In the genomic region with DNA sequence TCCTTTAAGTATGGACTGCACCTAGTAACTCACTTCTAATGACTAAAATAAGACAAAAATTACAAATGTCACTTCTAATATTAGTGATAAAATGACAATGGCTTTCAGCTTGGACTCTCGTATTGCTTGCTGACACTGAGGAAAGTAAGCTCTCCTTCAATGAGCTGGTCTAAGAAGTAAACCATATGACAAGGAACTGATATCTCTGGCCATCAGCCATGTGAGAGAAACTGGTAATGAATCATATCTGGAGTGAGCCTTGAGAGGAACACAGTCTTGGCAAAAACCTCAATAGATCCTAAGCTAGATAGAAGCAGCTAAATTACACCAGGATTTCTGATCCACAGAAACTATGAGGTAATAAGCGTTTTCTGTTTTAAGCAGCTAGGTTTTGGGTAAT, we compare ENCODE assay signal across 2 cellular contexts.
TF ChIP-seq lines count a peak whose summit lies in the region.

No MANE protein-coding gene starts in this region.

TF ChIP-seq in GM12878, 131 proteins besides CTCF, POLR2A, EP300 and RAD21:
- no peak for TF ChIP-seq ZNF274 (IDR thresholded peaks at IDR 0.05; ENCODE audit: insufficient read depth, insufficient read length)
- no peak for TF ChIP-seq RAD51 (IDR thresholded peaks at IDR 0.05)
- no peak for TF ChIP-seq IRF4 (IDR thresholded peaks at IDR 0.05; ENCODE audit: low read depth, low read length)
- no peak for TF ChIP-seq SRF (IDR thresholded peaks at IDR 0.05; ENCODE audit: low read depth in 2 of 2, low read length in 2 of 2)
- TF ChIP-seq YBX1 (IDR thresholded peaks at IDR 0.05) = no peak
- no peak for TF ChIP-seq CHD1 (IDR thresholded peaks at IDR 0.05; ENCODE audit: low read depth, low read length)
- no peak for TF ChIP-seq SMARCA5 (IDR thresholded peaks at IDR 0.05)
- no peak for TF ChIP-seq TBL1XR1 (IDR thresholded peaks at IDR 0.05; ENCODE audit: low read depth, low read length)
- TF ChIP-seq PAX5 (IDR thresholded peaks at IDR 0.05; ENCODE audit: borderline replicate concordance, low read depth, low read length) = no peak
- no peak for TF ChIP-seq ZNF622 (IDR thresholded peaks at IDR 0.05)
- no peak for TF ChIP-seq FOXM1 (IDR thresholded peaks at IDR 0.05; ENCODE audit: low read depth, low read length)
- TF ChIP-seq, protein P1, sequence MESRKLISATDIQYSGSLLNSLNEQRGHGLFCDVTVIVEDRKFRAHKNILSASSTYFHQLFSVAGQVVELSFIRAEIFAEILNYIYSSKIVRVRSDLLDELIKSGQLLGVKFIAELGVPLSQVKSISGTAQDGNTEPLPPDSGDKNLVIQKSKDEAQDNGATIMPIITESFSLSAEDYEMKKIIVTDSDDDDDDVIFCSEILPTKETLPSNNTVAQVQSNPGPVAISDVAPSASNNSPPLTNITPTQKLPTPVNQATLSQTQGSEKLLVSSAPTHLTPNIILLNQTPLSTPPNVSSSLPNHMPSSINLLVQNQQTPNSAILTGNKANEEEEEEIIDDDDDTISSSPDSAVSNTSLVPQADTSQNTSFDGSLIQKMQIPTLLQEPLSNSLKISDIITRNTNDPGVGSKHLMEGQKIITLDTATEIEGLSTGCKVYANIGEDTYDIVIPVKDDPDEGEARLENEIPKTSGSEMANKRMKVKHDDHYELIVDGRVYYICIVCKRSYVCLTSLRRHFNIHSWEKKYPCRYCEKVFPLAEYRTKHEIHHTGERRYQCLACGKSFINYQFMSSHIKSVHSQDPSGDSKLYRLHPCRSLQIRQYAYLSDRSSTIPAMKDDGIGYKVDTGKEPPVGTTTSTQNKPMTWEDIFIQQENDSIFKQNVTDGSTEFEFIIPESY (IDR thresholded peaks at IDR 0.05) = no peak
- no peak for TF ChIP-seq RBBP5 (conservative IDR thresholded peaks at IDR 0.05)
- TF ChIP-seq, protein P2, sequence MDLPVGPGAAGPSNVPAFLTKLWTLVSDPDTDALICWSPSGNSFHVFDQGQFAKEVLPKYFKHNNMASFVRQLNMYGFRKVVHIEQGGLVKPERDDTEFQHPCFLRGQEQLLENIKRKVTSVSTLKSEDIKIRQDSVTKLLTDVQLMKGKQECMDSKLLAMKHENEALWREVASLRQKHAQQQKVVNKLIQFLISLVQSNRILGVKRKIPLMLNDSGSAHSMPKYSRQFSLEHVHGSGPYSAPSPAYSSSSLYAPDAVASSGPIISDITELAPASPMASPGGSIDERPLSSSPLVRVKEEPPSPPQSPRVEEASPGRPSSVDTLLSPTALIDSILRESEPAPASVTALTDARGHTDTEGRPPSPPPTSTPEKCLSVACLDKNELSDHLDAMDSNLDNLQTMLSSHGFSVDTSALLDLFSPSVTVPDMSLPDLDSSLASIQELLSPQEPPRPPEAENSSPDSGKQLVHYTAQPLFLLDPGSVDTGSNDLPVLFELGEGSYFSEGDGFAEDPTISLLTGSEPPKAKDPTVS (IDR thresholded peaks at IDR 0.05; ENCODE audit: low read depth, low read length) = no peak
- no peak for TF ChIP-seq TARDBP (IDR thresholded peaks at IDR 0.05; ENCODE audit: borderline replicate concordance)
- TF ChIP-seq NBN (IDR thresholded peaks at IDR 0.05) = no peak
- TF ChIP-seq SREBF1 (IDR thresholded peaks at IDR 0.05; ENCODE audit: low read length) = no peak
- no peak for TF ChIP-seq KLF5 (IDR thresholded peaks at IDR 0.05; ENCODE audit: partially characterized antibody)
- TF ChIP-seq NFYA (IDR thresholded peaks at IDR 0.05; ENCODE audit: borderline replicate concordance, low read depth, low read length) = no peak
- TF ChIP-seq CBX3 (IDR thresholded peaks at IDR 0.05; ENCODE audit: borderline replicate concordance, low read depth) = no peak

TF ChIP-seq in HepG2, 621 proteins besides CTCF, POLR2A, EP300 and RAD21:
- TF ChIP-seq GATA4 (IDR thresholded peaks at IDR 0.05; ENCODE audit: borderline replicate concordance, low read depth) (no peak), ZSCAN31 (CRISPR knock-in tag; IDR thresholded peaks at IDR 0.05; ENCODE audit: low read depth) (no peak), HNRNPK (IDR thresholded peaks at IDR 0.05; ENCODE audit: low read depth, low read length, poor library complexity, severe bottlenecking) (no peak), U2AF2 (IDR thresholded peaks at IDR 0.05; ENCODE audit: low read depth, low read length) (no peak), PPARG (CRISPR knock-in tag; conservative IDR thresholded peaks at IDR 0.05) (no peak), XBP1 (CRISPR knock-in tag; IDR thresholded peaks at IDR 0.05) (no peak), RELA (CRISPR knock-in tag; IDR thresholded peaks at IDR 0.05) (no peak), MZF1 (CRISPR knock-in tag; IDR thresholded peaks at IDR 0.05; ENCODE audit: borderline replicate concordance) (no peak), ZNF572 (CRISPR knock-in tag; IDR thresholded peaks at IDR 0.05) (no peak), EED (CRISPR knock-in tag; IDR thresholded peaks at IDR 0.05) (no peak)
